2 cellular contexts compared by ENCODE assay signal in genomic region chr3:12155264-12155663, GRCh38.
TF ChIP-seq lines count a peak whose summit lies in the region.

No MANE protein-coding gene starts in this region.

TF ChIP-seq in IMR-90, 13 proteins besides CTCF, POLR2A, EP300 and RAD21:
- TF ChIP-seq MAZ (IDR thresholded peaks at IDR 0.05; ENCODE audit: borderline replicate concordance, low read depth, low read length): no peak
- no peak for TF ChIP-seq NFE2L2 (IDR thresholded peaks at IDR 0.05; ENCODE audit: low read depth, low read length)
- TF ChIP-seq SMC3 (IDR thresholded peaks at IDR 0.05; ENCODE audit: low read depth, low read length): no peak
- no peak for TF ChIP-seq MXI1 (IDR thresholded peaks at IDR 0.05; ENCODE audit: borderline replicate concordance, low read depth, low read length)
- TF ChIP-seq BHLHE40 (IDR thresholded peaks at IDR 0.05; ENCODE audit: low read depth, low read length): no peak
- no peak for TF ChIP-seq CEBPB (IDR thresholded peaks at IDR 0.05; ENCODE audit: low read depth, low read length)
- no peak for TF ChIP-seq CHD1 (IDR thresholded peaks at IDR 0.05; ENCODE audit: low read depth, low read length)
- TF ChIP-seq ELK1 (IDR thresholded peaks at IDR 0.05; ENCODE audit: borderline replicate concordance, low read depth, low read length): no peak
- no peak for TF ChIP-seq RCOR1 (IDR thresholded peaks at IDR 0.05; ENCODE audit: insufficient replicate concordance, low read length)
- TF ChIP-seq MAFK (IDR thresholded peaks at IDR 0.05; ENCODE audit: low read depth, low read length): no peak
- no peak for TF ChIP-seq FOS (IDR thresholded peaks at IDR 0.05; ENCODE audit: low read depth, low read length)
- TF ChIP-seq RFX5 (IDR thresholded peaks at IDR 0.05; ENCODE audit: low read depth, low read length): no peak
- TF ChIP-seq USF2 (IDR thresholded peaks at IDR 0.05; ENCODE audit: low read depth, low read length): no peak

TF ChIP-seq in HEK293T, 16 proteins besides CTCF, POLR2A, EP300 and RAD21:
- TF ChIP-seq FOXM1 (IDR thresholded peaks at IDR 0.05; ENCODE audit: borderline replicate concordance): no peak
- no peak for TF ChIP-seq LEF1 (IDR thresholded peaks at IDR 0.05; ENCODE audit: borderline replicate concordance)
- no peak for TF ChIP-seq ARNT (IDR thresholded peaks at IDR 0.05)
- TF ChIP-seq L3MBTL2 (conservative IDR thresholded peaks at IDR 0.05): no peak
- no peak for TF ChIP-seq BHLHE40 (IDR thresholded peaks at IDR 0.05; ENCODE audit: borderline replicate concordance)
- TF ChIP-seq FOXK2 (IDR thresholded peaks at IDR 0.05): no peak
- no peak for TF ChIP-seq FOXA1 (IDR thresholded peaks at IDR 0.05)
- no peak for TF ChIP-seq ZNF384 (IDR thresholded peaks at IDR 0.05)
- no peak for TF ChIP-seq PKNOX1 (IDR thresholded peaks at IDR 0.05)
- TF ChIP-seq TARDBP (IDR thresholded peaks at IDR 0.05): no peak
- TF ChIP-seq SUZ12 (IDR thresholded peaks at IDR 0.05): no peak
- TF ChIP-seq SP1 (IDR thresholded peaks at IDR 0.05): no peak
- TF ChIP-seq ELF4 (IDR thresholded peaks at IDR 0.05): no peak
- TF ChIP-seq CTBP1 (IDR thresholded peaks at IDR 0.05; ENCODE audit: borderline replicate concordance): no peak
- TF ChIP-seq NFRKB (IDR thresholded peaks at IDR 0.05): no peak
- no peak for TF ChIP-seq HDGF (IDR thresholded peaks at IDR 0.05; ENCODE audit: borderline replicate concordance)
